9 cellular contexts compared by ENCODE assay signal in the genomic region with DNA sequence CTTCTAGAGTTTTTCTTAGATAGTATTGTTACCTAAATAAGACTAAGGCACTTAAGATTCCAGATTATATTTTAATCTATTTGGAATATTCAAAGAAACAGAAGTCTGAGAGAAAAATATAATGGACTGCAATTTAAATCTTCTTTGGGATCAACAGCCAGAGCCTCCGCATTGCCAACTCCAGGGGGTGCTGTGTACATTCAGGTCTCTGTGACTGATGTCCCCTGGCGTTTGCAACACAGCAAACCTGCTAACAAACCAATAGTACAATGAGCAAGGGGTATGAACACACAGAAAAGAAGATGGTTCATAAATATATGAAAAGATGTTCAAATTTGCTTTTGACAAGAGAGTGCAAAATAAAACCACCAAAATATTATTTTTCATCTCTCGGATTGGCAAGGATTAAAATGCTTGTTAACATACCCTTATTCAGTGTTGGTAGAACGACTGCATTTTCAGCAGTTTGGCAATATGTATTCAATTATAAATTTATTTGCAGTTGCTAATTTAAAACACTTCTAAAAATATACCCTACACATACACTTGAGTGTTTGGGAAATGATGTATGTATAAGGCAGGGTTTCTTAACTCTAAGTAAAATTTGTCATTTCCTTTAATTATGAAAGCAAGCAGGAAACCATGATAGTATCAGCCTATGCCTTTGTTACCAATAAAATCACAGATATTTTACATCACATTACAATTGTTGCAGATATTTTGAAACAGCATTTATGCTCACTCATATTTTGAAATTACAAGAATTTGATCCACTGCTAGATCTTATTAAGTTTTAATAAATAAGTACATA. TPM values are rescaled to one million over a fixed set of nuclear protein-coding genes. Genes with fewer than 3 reads are reported as not detected.
A peak's percentile ranks its signal among the peaks of the same experiment; 100 is the strongest.
DNase-seq lines count a peak whose midpoint lies in the region; ATAC-seq and TF ChIP-seq lines count a peak whose summit lies in the region.
"Had no signal": no experiment of that assay in that cellular context is flagged by ENCODE, and none has a peak within 500 bp of the region (broad histone marks: within the 10 kb centered on the region; RNA-seq: fewer than 3 reads in every experiment).

No MANE protein-coding gene starts in this region.

- H3K36me3 ChIP-seq in cardiac muscle cell = no peaks in the 10 kb centered on the region
- no peaks in the 10 kb centered on the region for H3K36me3 ChIP-seq in psoas muscle (ENCODE audit: insufficient read depth in 1 of 2, low read depth in 1 of 2)

- no peaks in the 10 kb centered on the region for H3K36me3 Mint-ChIP-seq in activated CD8-positive, alpha-beta T cell treated with anti-CD3 and anti-CD28 coated beads for 36 hours (ENCODE audit: low read depth)
- H3K36me3 Mint-ChIP-seq: natural killer cell treated with Interleukin-12 subunit alpha and Interleukin-12 subunit beta and Interleukin-15 and Interleukin-18, amount 100 ng/mL, for 72 hours had no signal

- TF ChIP-seq CTCF in activated CD8-positive, alpha-beta T cell treated with anti-CD3 and anti-CD28 coated beads for 36 hours (IDR thresholded peaks at IDR 0.05) = peak; percentile 52
- peak; percentile 95 for TF ChIP-seq CTCF in cardiac muscle cell (IDR thresholded peaks at IDR 0.05; ENCODE audit: low read depth, low read length)
- peak; percentile 90 for TF ChIP-seq CTCF in psoas muscle (IDR thresholded peaks at IDR 0.05)

- no peaks in the 10 kb centered on the region for H3K4me1 Mint-ChIP-seq in activated CD8-positive, alpha-beta T cell treated with anti-CD3 and anti-CD28 coated beads for 36 hours (ENCODE audit: low read depth)

- H3K9me3 ChIP-seq in cardiac muscle cell (ENCODE audit: low read depth) (no peaks in the 10 kb centered on the region), psoas muscle (no peaks in the 10 kb centered on the region)

- H3K9me3 Mint-ChIP-seq in activated CD8-positive, alpha-beta T cell treated with anti-CD3 and anti-CD28 coated beads for 36 hours = no peaks in the 10 kb centered on the region
- H3K9me3 Mint-ChIP-seq: natural killer cell treated with Interleukin-12 subunit alpha and Interleukin-12 subunit beta and Interleukin-15 and Interleukin-18, amount 100 ng/mL, for 72 hours had no signal

- CTCF ChIA-PET in activated CD8-positive, alpha-beta T cell treated with anti-CD3 and anti-CD28 coated beads for 36 hours (lab: Charles Lee) = no interaction called here

- H3K27me3 ChIP-seq in cardiac muscle cell (no peaks in the 10 kb centered on the region), psoas muscle (ENCODE audit: insufficient read depth in 3 of 3, low read length in 2 of 3) (no peaks in the 10 kb centered on the region)

- intact Hi-C loops in activated CD8-positive, alpha-beta T cell treated with anti-CD3 and anti-CD28 coated beads for 36 hours (cut with micrococcal nuclease) = no loop called here
- intact Hi-C loops in psoas muscle (cut with DNase I) = loop anchor here (2.0 to 5.0 kb wide), 3 partner anchors 79 to 89 kb away; no protein-coding TSS in a partner anchor

- H3K4me1 ChIP-seq in cardiac muscle cell (ENCODE audit: low read depth) = no peaks in the 10 kb centered on the region
- peaks cover 5% of the 10 kb centered on the region for H3K4me1 ChIP-seq in psoas muscle

- POLR2A ChIA-PET in activated CD8-positive, alpha-beta T cell treated with anti-CD3 and anti-CD28 coated beads for 36 hours (lab: Charles Lee) = no interaction called here

- 29 to 37% (median 35%) methylated on average over 4 of the region's 4 CpGs for WGBS in psoas muscle, 3 donors

- H3K27ac ChIP-seq in cardiac muscle cell (no peak overlapping the region), psoas muscle (no peak overlapping the region)

- peak; percentile 73 for DNase-seq in CD1c-positive myeloid dendritic cell (ENCODE audit: extremely low spot score)
- DNase-seq in NCI-H345 (lab: John Stamatoyannopoulos, UW) = peak; percentile 63
- peak; percentile 66 for DNase-seq in activated CD8-positive, alpha-beta T cell treated with anti-CD3 and anti-CD28 coated beads for 36 hours
- DNase-seq in cardiac muscle cell (ENCODE audit: low read depth in 1 of 2, low spot score in 1 of 2) = peak; percentile 78 to 86
- peak; percentile 53 to 74 for DNase-seq in psoas muscle
- no peak for DNase-seq in activated effector memory CD4-positive, alpha-beta T cell treated with anti-CD3 and anti-CD28 coated beads, Interleukin-2, amount 50 U/mL, for 16 hours

- no peak overlapping the region for H3K4me3 ChIP-seq in cardiac muscle cell
- no peak overlapping the region for H3K4me3 ChIP-seq in psoas muscle

- H3K4me3 Mint-ChIP-seq in activated CD8-positive, alpha-beta T cell treated with anti-CD3 and anti-CD28 coated beads for 36 hours = no peak overlapping the region
- H3K4me3 Mint-ChIP-seq: natural killer cell treated with Interleukin-12 subunit alpha and Interleukin-12 subunit beta and Interleukin-15 and Interleukin-18, amount 100 ng/mL, for 72 hours had no signal

- no peak overlapping the region for H3K27ac Mint-ChIP-seq in activated CD8-positive, alpha-beta T cell treated with anti-CD3 and anti-CD28 coated beads for 36 hours
- H3K27ac Mint-ChIP-seq: natural killer cell treated with Interleukin-12 subunit alpha and Interleukin-12 subunit beta and Interleukin-15 and Interleukin-18, amount 100 ng/mL, for 72 hours had no signal

- peaks cover 4% of the 10 kb centered on the region for H3K27me3 Mint-ChIP-seq in activated CD8-positive, alpha-beta T cell treated with anti-CD3 and anti-CD28 coated beads for 36 hours

- ATAC-seq in GM19035 (IDR thresholded peaks at IDR 0.05; ENCODE audit: unreplicated experiment) (peak; percentile 84), HG03175 (IDR thresholded peaks at IDR 0.05; ENCODE audit: unreplicated experiment) (peak; percentile 90), psoas muscle (peak; percentile 79 to 92 (median 86))
- ATAC-seq in activated CD8-positive, alpha-beta T cell treated with anti-CD3 and anti-CD28 coated beads for 36 hours = no peak

RNA-seq across cellular contexts. Expression of gene TM4SF1, which starts 16.1 kb away (rescaled TPM):
- total RNA-seq in activated CD8-positive, alpha-beta T cell treated with anti-CD3 and anti-CD28 coated beads for 36 hours = not detected
- total RNA-seq in cardiac muscle cell (0.80 and 3.1 TPM in 2 replicates), psoas muscle (10 to 100 TPM; 32.9 to 61.1 (median 51.3) TPM)
- polyA plus RNA-seq in cardiac muscle cell (1.7 and 4.3 TPM in 2 replicates), psoas muscle (10 to 100 TPM; 30.7 to 52.8 (median 44.2) TPM)
- total RNA-seq: natural killer cell treated with Interleukin-12 subunit alpha and Interleukin-12 subunit beta and Interleukin-15 and Interleukin-18, amount 100 ng/mL, for 72 hours had no signal
